In genomic region chr16:49348408-49349176, GRCh38 we compare ENCODE assay signal across 18 cellular contexts. TPM values are rescaled to one million over a fixed set of nuclear protein-coding genes. Genes with fewer than 3 reads are reported as not detected.
DNase-seq lines count a peak whose midpoint lies in the region; ATAC-seq and TF ChIP-seq lines count a peak whose summit lies in the region.
"Had no signal": no experiment of that assay in that cellular context is flagged by ENCODE, and none has a peak within 500 bp of the region (broad histone marks: within the 10 kb centered on the region; RNA-seq: fewer than 3 reads in every experiment).

No MANE protein-coding gene starts in this region.

- DNase-seq in Daoy (ENCODE audit: low read depth) (peak; percentile 9), GM23338 (ENCODE audit: low spot score) (peak; percentile 68), Panc1 (ENCODE audit: low read depth, low spot score) (no peak), iPS-NIHi11 (ENCODE audit: low spot score) (peak; percentile 37), SIG-M5 treated with dmso at 0.1 percent for 504 hours (lab: John Stamatoyannopoulos, UW; ENCODE audit: unreplicated experiment) (no peak)
- DNase-seq in central memory CD4-positive, alpha-beta T cell: no peak
- DNase-seq in stimulated activated naive CD4-positive, alpha-beta T cell treated with Interleukin-2 at 50 U/mL for 16 hours (lab: John Stamatoyannopoulos, UW): no peak
- DNase-seq: activated T-cell treated with anti-CD3 and anti-CD28 coated beads for 4 hours; CD8-positive, alpha-beta T cell; heart left ventricle; left cardiac atrium; NCI-H1092; NK-92 treated with Interleukin-12 subunit alpha and Interleukin-12 subunit beta, amount 100 ng/mL, for 24 hours; stimulated activated CD4-positive, alpha-beta T cell treated with anti-CD3 and anti-CD28 coated beads, Interleukin-15, amount 100 ng/mL, for 24 hours had no signal

- H3K4me1 ChIP-seq in GM23338 (ENCODE audit: insufficient read depth): no peaks in the 10 kb centered on the region; the same call in 1 of the 2 replicates
- H3K4me1 ChIP-seq in Panc1 (ENCODE audit: control insufficient read depth, insufficient read depth, low read length): no peaks in the 10 kb centered on the region
- H3K4me1 ChIP-seq: heart left ventricle, prostate gland had no signal

- intact Hi-C loops in Panc1 (cut with micrococcal nuclease; ENCODE audit: unreplicated experiment): no loop called here

- CTCF ChIA-PET in Panc1 (lab: Charles Lee): no interaction called here

- no peak overlapping the region for H3K27ac Mint-ChIP-seq in GM23338
- H3K27ac Mint-ChIP-seq: activated naive CD8-positive, alpha-beta T cell; CD8-positive, alpha-beta T cell had no signal

- no peaks in the 10 kb centered on the region for H3K79me2 ChIP-seq in GM23338 (replicated peaks; ENCODE audit: insufficient read depth)

- no peaks in the 10 kb centered on the region for H4K20me1 ChIP-seq in GM23338 (replicated peaks; ENCODE audit: insufficient read depth)

- no peaks in the 10 kb centered on the region for H3K36me3 Mint-ChIP-seq in GM23338 (ENCODE audit: low read depth)
- H3K36me3 Mint-ChIP-seq: activated naive CD8-positive, alpha-beta T cell; CD8-positive, alpha-beta T cell had no signal

- H3K27me3 ChIP-seq in GM23338 (ENCODE audit: insufficient read depth) (no peaks in the 10 kb centered on the region), Panc1 (ENCODE audit: control insufficient read depth, insufficient read depth, low read length) (no peaks in the 10 kb centered on the region; the same call in 1 of the 2 replicates)

- H3K4me3 ChIP-seq in GM23338 (no peak overlapping the region), Panc1 (ENCODE audit: low read depth in 2 of 2, low read length in 2 of 2) (no peak overlapping the region)
- H3K4me3 ChIP-seq: heart left ventricle, prostate gland had no signal

- no TSS peak for BruUV-seq in Panc1 (replicated peaks; lab: Mats Ljungman, UMichigan)

- POLR2A ChIA-PET in Panc1 (lab: Charles Lee): no interaction called here

- H3K36me3 ChIP-seq in GM23338 (ENCODE audit: insufficient read depth) (no peaks in the 10 kb centered on the region), Panc1 (ENCODE audit: control insufficient read depth, insufficient read depth, low read length) (no peaks in the 10 kb centered on the region)
- H3K36me3 ChIP-seq: heart left ventricle, prostate gland had no signal

- peaks cover 15% of the 10 kb centered on the region for H3K4me1 Mint-ChIP-seq in GM23338

- H3K4me3 Mint-ChIP-seq in GM23338: no peak overlapping the region
- H3K4me3 Mint-ChIP-seq: activated naive CD8-positive, alpha-beta T cell; CD8-positive, alpha-beta T cell had no signal

- ATAC-seq in GM23338 (peak; percentile 29), Panc1 (0 out of 2 replicates have a peak, but pooled peaks have one; percentile 46)
- ATAC-seq: CD8-positive, alpha-beta T cell; heart left ventricle had no signal

- H3K4me2 ChIP-seq in GM23338: no peak overlapping the region

- peaks cover 7% of the 10 kb centered on the region for H3K27me3 Mint-ChIP-seq in GM23338 (ENCODE audit: insufficient read depth, low read depth, poor library complexity)

- H3K27ac ChIP-seq in GM23338 (ENCODE audit: low read depth) (no peak overlapping the region), Panc1 (ENCODE audit: low read length) (no peak overlapping the region)
- H3K27ac ChIP-seq: heart left ventricle, HL-60, prostate gland had no signal

- no peak overlapping the region; the same call in 1 of the 2 replicates for H2AFZ ChIP-seq in GM23338

- H3K9me2 ChIP-seq in GM23338 (ENCODE audit: insufficient read depth): no peaks in the 10 kb centered on the region

- in situ Hi-C loops in Panc1 (cut with HindIII; ENCODE audit: low pct_unique_long_range_greater_than_20kb, low sequenced_read_pairs): no loop called here

- peak; percentile 56 to 64 for TF ChIP-seq CTCF in GM23338 (conservative IDR thresholded peaks at IDR 0.05; ENCODE audit: low read depth in 2 of 2)
- peak; percentile 28 for TF ChIP-seq CTCF in Panc1 (IDR thresholded peaks at IDR 0.05)

- H3K9me3 ChIP-seq in Panc1 (ENCODE audit: control insufficient read depth, insufficient read depth, low read depth, low read length): no peaks in the 10 kb centered on the region
- H3K9me3 ChIP-seq: heart left ventricle, prostate gland had no signal

- H3K9me3 Mint-ChIP-seq in GM23338: no peaks in the 10 kb centered on the region
- H3K9me3 Mint-ChIP-seq: CD8-positive, alpha-beta T cell had no signal

- no peaks in the 10 kb centered on the region for H3F3A ChIP-seq in GM23338 (replicated peaks; ENCODE audit: low read depth)

TF ChIP-seq in GM23338, 12 proteins besides CTCF, POLR2A, EP300 and RAD21:
- TF ChIP-seq ETS1 (IDR thresholded peaks at IDR 0.05): no peak
TF ChIP-seq in GM23338: peak in this region for 0.

RNA-seq across cellular contexts. Expression of gene C16orf78, which starts 25.0 kb away (rescaled TPM):
- not detected in 2 replicates for total RNA-seq in Daoy (2014; rRNA removed; shearing (Covaris generic))
- not detected in 2 replicates for total RNA-seq in GM23338 (2014; rRNA removed; shearing (Covaris generic))
- polyA plus RNA-seq in GM23338 (2016; fragmentation: Nextera tagmentation; extraction: Ambion mirVana): not detected in 2 replicates
- total RNA-seq in Panc1 (2021; ENCODE audit: unreplicated experiment): not detected
- not detected for polyA plus RNA-seq in Panc1 (2012; ENCODE audit: insufficient read length)
- total RNA-seq: CD8-positive, alpha-beta T cell; heart left ventricle; left cardiac atrium; prostate gland; temporal lobe had no signal
- polyA plus RNA-seq: heart left ventricle had no signal

Comparison
In these comparisons a context has a peak if more than half of its experiments do, and no peak if none do; other contexts are left out.
1. DNase-seq: peak in Daoy (single experiment), GM23338 (single experiment) and iPS-NIHi11 (single experiment); none in Panc1 (single experiment), central memory CD4-positive, alpha-beta T cell (single experiment), stimulated activated naive CD4-positive, alpha-beta T cell treated with Interleukin-2 at 50 U/mL for 16 hours (single experiment) and SIG-M5 treated with dmso at 0.1 percent for 504 hours (single experiment).